In genomic region chr9:131010482-131011273, GRCh38 we compare ENCODE assay signal across 20 cellular contexts. TPM values are rescaled to one million over a fixed set of nuclear protein-coding genes. Genes with fewer than 3 reads are reported as not detected.
A peak's percentile ranks its signal among the peaks of the same experiment; 100 is the strongest.
DNase-seq lines count a peak whose midpoint lies in the region; ATAC-seq and TF ChIP-seq lines count a peak whose summit lies in the region.
"Had no signal": no experiment of that assay in that cellular context is flagged by ENCODE, and none has a peak within 500 bp of the region (broad histone marks: within the 10 kb centered on the region; RNA-seq: fewer than 3 reads in every experiment).

No MANE protein-coding gene starts in this region.

- peaks cover 18% of the 10 kb centered on the region for H3K4me1 Mint-ChIP-seq in endodermal cell

- no peak overlapping the region for H3K4me3 ChIP-seq in HUES48 (ENCODE audit: low read depth, low read length)
- H3K4me3 ChIP-seq in endodermal cell (ENCODE audit: low read length): no peak overlapping the region
- H3K4me3 ChIP-seq in neuronal stem cell (ENCODE audit: low read length in 2 of 2): no peak overlapping the region
- no peak overlapping the region for H3K4me3 ChIP-seq in aorta (ENCODE audit: low read length in 2 of 2)

- no peak overlapping the region for H3K4me2 ChIP-seq in neuronal stem cell (ENCODE audit: insufficient read depth, low read length, poor library complexity, severe bottlenecking)

- H2AK5ac ChIP-seq in neuronal stem cell (ENCODE audit: low read depth, low read length): peak overlapping the region; percentile 5

- H3K27ac ChIP-seq in HUES48 (ENCODE audit: low read depth, low read length): peak overlapping the region; percentile 47
- no peak overlapping the region for H3K27ac ChIP-seq in endodermal cell (ENCODE audit: low read depth, low read length)
- H3K27ac ChIP-seq in neuronal stem cell (replicated peaks; ENCODE audit: low read length): no peak overlapping the region
- H3K27ac ChIP-seq in aorta (ENCODE audit: low read depth in 1 of 2, low read length in 2 of 2): no peak overlapping the region

- H3K9me3 ChIP-seq in HUES48 (ENCODE audit: control insufficient read depth, insufficient read depth, low read length): no peaks in the 10 kb centered on the region
- no peaks in the 10 kb centered on the region for H3K9me3 ChIP-seq in endodermal cell (ENCODE audit: control insufficient read depth, low read length)
- peaks cover 0 to 2% of the 10 kb centered on the region in 2 donors for H3K9me3 ChIP-seq in neuronal stem cell (replicated peaks in 1 of 2; ENCODE audit: control insufficient read depth in 2 of 2, insufficient read depth in 1 of 2, low read depth in 1 of 2, low read length in 2 of 2)
- H3K9me3 ChIP-seq in aorta (ENCODE audit: control insufficient read depth, low read length): no peaks in the 10 kb centered on the region

- H4K8ac ChIP-seq in neuronal stem cell (ENCODE audit: low read depth, low read length): no peak overlapping the region

- no peak overlapping the region for H3K9ac ChIP-seq in HUES48 (ENCODE audit: low read depth, low read length)
- no peak overlapping the region for H3K9ac ChIP-seq in endodermal cell (ENCODE audit: extremely low read depth, low read length, poor library complexity, severe bottlenecking)
- no peak overlapping the region for H3K9ac ChIP-seq in neuronal stem cell (ENCODE audit: low read depth, low read length, poor library complexity)

- H2BK15ac ChIP-seq in neuronal stem cell (ENCODE audit: low read length): no peak overlapping the region

- no peak overlapping the region for H3K4ac ChIP-seq in neuronal stem cell (ENCODE audit: low read length)

- ATAC-seq in aorta (ENCODE audit: low FRiP score) (peak; percentile 17), HG03108 (IDR thresholded peaks at IDR 0.05; ENCODE audit: unreplicated experiment) (no peak), left lobe of liver (no peak)
- ATAC-seq: CD8-positive, alpha-beta T cell; Panc1; Right ventricle myocardium inferior had no signal

- H3K9me3 Mint-ChIP-seq in endodermal cell: no peaks in the 10 kb centered on the region
- H3K9me3 Mint-ChIP-seq: CD8-positive, alpha-beta T cell had no signal

- H3K36me3 Mint-ChIP-seq in endodermal cell (ENCODE audit: low read depth): no peaks in the 10 kb centered on the region
- H3K36me3 Mint-ChIP-seq: CD8-positive, alpha-beta T cell had no signal

- no peak overlapping the region for H2BK120ac ChIP-seq in neuronal stem cell (ENCODE audit: low read depth, low read length)

- peak overlapping the region; percentile 100 for H3K23ac ChIP-seq in neuronal stem cell (ENCODE audit: low read depth, low read length, poor library complexity)

- H3K27me3 ChIP-seq in HUES48 (ENCODE audit: control insufficient read depth, insufficient read depth, low read length): peaks cover 7% of the 10 kb centered on the region
- peaks cover 10% of the 10 kb centered on the region for H3K27me3 ChIP-seq in endodermal cell (ENCODE audit: control insufficient read depth, insufficient read depth, low read length, poor library complexity, severe bottlenecking)
- peaks cover 10 to 51% (median 26%) of the 10 kb centered on the region in 3 experiments for H3K27me3 ChIP-seq in neuronal stem cell (ENCODE audit: control insufficient read depth in 3 of 3, insufficient read depth in 3 of 3, low read depth in 1 of 3, low read length in 3 of 3)
- no peaks in the 10 kb centered on the region for H3K27me3 ChIP-seq in aorta (ENCODE audit: control insufficient read depth in 1 of 2, insufficient read depth in 2 of 2, low read length in 1 of 2)

- peak overlapping the region; percentile 75 for H3K27ac Mint-ChIP-seq in endodermal cell
- H3K27ac Mint-ChIP-seq: CD8-positive, alpha-beta T cell had no signal

- no peak overlapping the region for H2AFZ ChIP-seq in neuronal stem cell (ENCODE audit: low read length)

- H3K36me3 ChIP-seq in HUES48 (ENCODE audit: control insufficient read depth, insufficient read depth, low read length): peaks cover 5% of the 10 kb centered on the region; the same call in 1 of the 2 replicates
- no peaks in the 10 kb centered on the region for H3K36me3 ChIP-seq in endodermal cell (ENCODE audit: control insufficient read depth, insufficient read depth, low read length)
- no peaks in the 10 kb centered on the region for H3K36me3 ChIP-seq in neuronal stem cell (replicated peaks in 1 of 2; ENCODE audit: control insufficient read depth in 2 of 2, insufficient read depth in 2 of 2, low read length in 2 of 2)
- H3K36me3 ChIP-seq in aorta (ENCODE audit: control insufficient read depth in 1 of 2, insufficient read depth in 2 of 2, low read length in 1 of 2): no peaks in the 10 kb centered on the region
- H3K36me3 ChIP-seq: BE2C had no signal

- intact Hi-C loops in aorta (cut with DNase I): loop anchor here in 1 of 2 donors (5.0 kb wide), 1 partner anchor 37 kb away; no protein-coding TSS in a partner anchor

- no peak overlapping the region for H4K91ac ChIP-seq in neuronal stem cell (ENCODE audit: low read depth, low read length, poor library complexity)

- H2BK12ac ChIP-seq in neuronal stem cell (ENCODE audit: low read length): no peak overlapping the region

- H3K18ac ChIP-seq in neuronal stem cell (ENCODE audit: low read length): no peak overlapping the region

- 82 to 87% methylated on average over 12 to 14 of the region's 14 CpGs for WGBS in endodermal cell (ENCODE audit: insufficient coverage in 1 of 2, insufficient read length in 1 of 2), 2 experiments
- WGBS in neuronal stem cell (ENCODE audit: extremely low coverage in 2 of 2, insufficient read length in 2 of 2, insufficient replicate concordance in 1 of 2), 2 donors: no CpG with 5 or more reads among the region's 14 CpGs
- WGBS in aorta, 2 donors: 43 to 46% methylated on average over 14 of the region's 14 CpGs

- H3K4me1 ChIP-seq in HUES48 (ENCODE audit: control insufficient read depth, insufficient read depth, low read length): peaks cover 22% of the 10 kb centered on the region
- peaks cover 6% of the 10 kb centered on the region for H3K4me1 ChIP-seq in endodermal cell (ENCODE audit: control insufficient read depth, insufficient read depth, low read length)
- peaks cover 12 to 16% of the 10 kb centered on the region in 2 donors for H3K4me1 ChIP-seq in neuronal stem cell (ENCODE audit: control insufficient read depth in 2 of 2, insufficient read depth in 1 of 2, low read depth in 1 of 2, low read length in 2 of 2)
- no peaks in the 10 kb centered on the region for H3K4me1 ChIP-seq in aorta (ENCODE audit: control insufficient read depth in 1 of 2, insufficient read depth in 2 of 2, low read length in 2 of 2)
- H3K4me1 ChIP-seq: BE2C had no signal

- DNase-seq in endodermal cell (no peak), neuronal stem cell (ENCODE audit: low spot score) (no peak), aorta (no peak), NCI-H2081 treated with DMSO at 0.1 percent for 48 hours (lab: John Stamatoyannopoulos, UW) (no peak), left lobe of liver (ENCODE audit: low spot score) (no peak)
- DNase-seq: BE2C; CD8-positive, alpha-beta T cell; DND-41; GF-D8; GOT3; KBM-7; NCI-H1092; NCI-H187; NCI-H2171 treated with DMSO at 0.1 percent for 48 hours; NCI-H82 had no signal

- peak overlapping the region; percentile 49 for H3K4me3 Mint-ChIP-seq in endodermal cell
- H3K4me3 Mint-ChIP-seq: CD8-positive, alpha-beta T cell had no signal

- no peak for TF ChIP-seq CTCF in endodermal cell (conservative IDR thresholded peaks at IDR 0.05)

- H3K79me1 ChIP-seq in neuronal stem cell (ENCODE audit: low read depth, low read length): no peaks in the 10 kb centered on the region

- peak overlapping the region; percentile 17 for H3K14ac ChIP-seq in neuronal stem cell (ENCODE audit: low read length)

- H2BK5ac ChIP-seq in neuronal stem cell (ENCODE audit: low read length): peak overlapping the region; percentile 75

- H3K27me3 Mint-ChIP-seq in endodermal cell (ENCODE audit: insufficient read depth): peaks cover 5% of the 10 kb centered on the region

RNA-seq across cellular contexts. Expression of gene LAMC3, which starts 1.7 kb away (rescaled TPM):
- total RNA-seq in endodermal cell (10 to 100 TPM; 16.7 to 41.2 TPM), aorta (under 1 TPM; 0.32 to 0.39 TPM), left lobe of liver (7.1 TPM)
- polyA plus RNA-seq in endodermal cell (2013, experiment 1 of 2): 4.3 TPM
- polyA plus RNA-seq in endodermal cell (2013, experiment 2 of 2): 4.6 TPM
- polyA plus RNA-seq in neuronal stem cell (2013, experiment 1 of 2): 0.03 TPM
- polyA plus RNA-seq in neuronal stem cell (2013, experiment 2 of 2): 0.07 TPM
- 1 to 10 TPM; 1.1 to 1.3 TPM for polyA plus RNA-seq in aorta
- total RNA-seq: M059J had no signal
